In the genomic region with DNA sequence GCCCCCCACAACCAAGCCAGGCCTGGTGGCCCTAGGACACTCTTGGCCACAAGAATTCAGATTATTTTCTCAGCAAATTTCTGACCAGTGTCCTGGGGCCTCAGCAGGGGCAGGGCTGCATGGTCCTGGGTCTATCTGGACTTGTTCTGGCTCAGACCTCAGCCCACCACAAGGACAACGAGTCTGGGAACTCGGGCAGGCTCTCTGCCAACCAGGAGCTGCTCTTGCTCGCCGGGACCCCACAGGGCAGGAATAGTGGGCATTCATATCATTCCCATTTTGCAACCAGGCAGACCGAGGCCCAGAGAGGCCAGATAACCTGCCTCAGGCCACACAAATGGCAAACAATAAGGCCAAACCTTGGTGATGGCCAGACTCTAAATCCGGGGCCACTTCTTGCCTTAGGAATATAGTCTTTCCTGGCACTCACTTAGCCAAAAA, we compare ENCODE assay signal across 8 cellular contexts.
DNase-seq lines count a peak whose midpoint lies in the region; ATAC-seq and TF ChIP-seq lines count a peak whose summit lies in the region.

No MANE protein-coding gene starts in this region.

- H3K27ac ChIP-seq in OCI-LY3 (ENCODE audit: low read length) = peak overlapping the region; percentile 74
- peak overlapping the region; percentile 88 for H3K27ac ChIP-seq in effector memory CD4-positive, alpha-beta T cell (ENCODE audit: insufficient read depth, low read length, poor library complexity, severe bottlenecking)
- peak overlapping the region; percentile 92 for H3K27ac ChIP-seq in naive thymus-derived CD4-positive, alpha-beta T cell (ENCODE audit: low read depth, low read length)

- DNase-seq in AG04449 (ENCODE audit: low read depth, low spot score) = no peak
- DNase-seq in effector memory CD4-positive, alpha-beta T cell = no peak
- DNase-seq in naive thymus-derived CD4-positive, alpha-beta T cell = no peak
- DNase-seq in GDM1 (lab: John Stamatoyannopoulos, UW) = no peak
- no peak for DNase-seq in NCI-H2227 (lab: John Stamatoyannopoulos, UW; ENCODE audit: unreplicated experiment)
- DNase-seq in epidermal melanocyte (ENCODE audit: insufficient read length, low spot score) = no peak
- no peak for DNase-seq in kidney tubule cell (ENCODE audit: low spot score)

- peak overlapping the region; percentile 96 for H3K4me2 ChIP-seq in OCI-LY3 (ENCODE audit: low read length)

- peak overlapping the region; percentile 85 to 96 (median 93) for H3K4me3 Mint-ChIP-seq in naive thymus-derived CD4-positive, alpha-beta T cell

- H4K20me1 ChIP-seq in OCI-LY3 (ENCODE audit: insufficient read depth, low read length) = no peaks in the 10 kb centered on the region

- H3K4me1 ChIP-seq in OCI-LY3 (ENCODE audit: low read length) = peaks cover 38% of the 10 kb centered on the region
- peaks cover 31% of the 10 kb centered on the region for H3K4me1 ChIP-seq in effector memory CD4-positive, alpha-beta T cell (ENCODE audit: control insufficient read depth, insufficient read depth, low read length, poor library complexity, severe bottlenecking)
- H3K4me1 ChIP-seq in naive thymus-derived CD4-positive, alpha-beta T cell (ENCODE audit: control insufficient read depth in 2 of 2, insufficient read depth in 2 of 2, low read length in 2 of 2) = peaks cover 20 to 42% of the 10 kb centered on the region in 2 donors

- intact Hi-C loops in naive thymus-derived CD4-positive, alpha-beta T cell (cut with micrococcal nuclease) = loop anchor here (2.0 to 5.0 kb wide), 3 partner anchors 16 to 245 kb away; partner anchors contain the start of gene GTSE1 (in 2 of the 2)

- peak overlapping the region; percentile 89 to 98 (median 94) for H3K27ac Mint-ChIP-seq in naive thymus-derived CD4-positive, alpha-beta T cell

- peaks cover 0 to 2% (median 0%) of the 10 kb centered on the region in 11 donors for H3K9me3 Mint-ChIP-seq in naive thymus-derived CD4-positive, alpha-beta T cell

- H3K79me2 ChIP-seq in OCI-LY3 (ENCODE audit: low read length) = peaks cover 44% of the 10 kb centered on the region

- peak overlapping the region; percentile 93 for H3K9ac ChIP-seq in OCI-LY3 (ENCODE audit: low read length)

- no peaks in the 10 kb centered on the region for H3K27me3 Mint-ChIP-seq in naive thymus-derived CD4-positive, alpha-beta T cell

- no peaks in the 10 kb centered on the region for H3K9me3 ChIP-seq in OCI-LY3 (ENCODE audit: insufficient read depth, low read length)
- H3K9me3 ChIP-seq in effector memory CD4-positive, alpha-beta T cell (ENCODE audit: control insufficient read depth, low read length) = no peaks in the 10 kb centered on the region
- H3K9me3 ChIP-seq in naive thymus-derived CD4-positive, alpha-beta T cell (ENCODE audit: control insufficient read depth in 2 of 3, low read length in 3 of 3) = no peaks in the 10 kb centered on the region

- no peaks in the 10 kb centered on the region for H3K36me3 ChIP-seq in OCI-LY3 (replicated peaks; ENCODE audit: low read depth, low read length)
- no peaks in the 10 kb centered on the region for H3K36me3 ChIP-seq in effector memory CD4-positive, alpha-beta T cell (ENCODE audit: control insufficient read depth, insufficient read depth, low read length)
- no peaks in the 10 kb centered on the region for H3K36me3 ChIP-seq in naive thymus-derived CD4-positive, alpha-beta T cell (ENCODE audit: control insufficient read depth in 2 of 3, insufficient read depth in 3 of 3, low read length in 3 of 3)

- TF ChIP-seq CTCF in AG04449 (IDR thresholded peaks at IDR 0.05; ENCODE audit: insufficient read depth, low read length, missing control alignments) (no peak), OCI-LY3 (IDR thresholded peaks at IDR 0.05; ENCODE audit: low read depth, low read length) (no peak)

- peaks cover 26 to 81% (median 63%) of the 10 kb centered on the region in 7 donors for H3K4me1 Mint-ChIP-seq in naive thymus-derived CD4-positive, alpha-beta T cell

- CTCF ChIA-PET in AG04449 (lab: Yijun Ruan, JAX) = interaction anchor here (0.6 to 3.9 kb wide), 4 partner anchors 9 to 64 kb away, joined by 3 to 24 read pairs (median 4); no protein-coding TSS in a partner anchor
- CTCF ChIA-PET in naive thymus-derived CD4-positive, alpha-beta T cell (lab: Charles Lee) = interaction anchor here (1.0 to 1.3 kb wide), 2 partner anchors 16 to 18 kb away, joined by 3 to 5 read pairs; no protein-coding TSS in a partner anchor

- peaks cover 0 to 3% (median 0%) of the 10 kb centered on the region in 5 donors for H3K36me3 Mint-ChIP-seq in naive thymus-derived CD4-positive, alpha-beta T cell

- ATAC-seq in naive thymus-derived CD4-positive, alpha-beta T cell = no peak

- POLR2A ChIA-PET in AG04449 (lab: Yijun Ruan, JAX) = no interaction called here
- POLR2A ChIA-PET in naive thymus-derived CD4-positive, alpha-beta T cell (lab: Charles Lee) = interaction anchor here (0.9 to 6.8 kb wide), 7 partner anchors 9 to 40 kb away, joined by 3 to 104 read pairs (median 13); no protein-coding TSS in a partner anchor

- H2AFZ ChIP-seq in OCI-LY3 (ENCODE audit: low read depth, low read length) = peak overlapping the region; percentile 44

- H3K4me3 ChIP-seq in AG04449 (ENCODE audit: low read depth, low read length) (peak overlapping the region; percentile 66; the same call in 1 of the 2 replicates), OCI-LY3 (ENCODE audit: low read length) (peak overlapping the region; percentile 86)
- peak overlapping the region; percentile 66 for H3K4me3 ChIP-seq in effector memory CD4-positive, alpha-beta T cell (ENCODE audit: insufficient read depth, low read depth, low read length, poor library complexity, severe bottlenecking)
- peak overlapping the region; percentile 68 for H3K4me3 ChIP-seq in naive thymus-derived CD4-positive, alpha-beta T cell (ENCODE audit: low read length)

- no peaks in the 10 kb centered on the region for H3K27me3 ChIP-seq in OCI-LY3 (ENCODE audit: low read depth, low read length)
- H3K27me3 ChIP-seq in effector memory CD4-positive, alpha-beta T cell (replicated peaks; ENCODE audit: control insufficient read depth, insufficient read depth, low read length, poor library complexity, severe bottlenecking) = no peaks in the 10 kb centered on the region
- no peaks in the 10 kb centered on the region for H3K27me3 ChIP-seq in naive thymus-derived CD4-positive, alpha-beta T cell (ENCODE audit: control insufficient read depth in 2 of 2, insufficient read depth in 2 of 2, low read length in 2 of 2)
